Comparison of ENCODE assay signal across 19 cellular contexts in genomic region chr14:74569387-74569786, GRCh38. TPM values are rescaled to one million over a fixed set of nuclear protein-coding genes. Genes with fewer than 3 reads are reported as not detected.
DNase-seq lines count a peak whose midpoint lies in the region; ATAC-seq and TF ChIP-seq lines count a peak whose summit lies in the region.
"Had no signal": no experiment of that assay in that cellular context is flagged by ENCODE, and none has a peak within 500 bp of the region (broad histone marks: within the 10 kb centered on the region; RNA-seq: fewer than 3 reads in every experiment).

No MANE protein-coding gene starts in this region.

- DNase-seq in GM23338 (ENCODE audit: low spot score) (no peak), breast epithelium (ENCODE audit: low spot score in 2 of 2) (no peak), lower lobe of right lung (no peak), iPS-NIHi7 (ENCODE audit: extremely low spot score) (no peak)
- no peak for DNase-seq in activated CD4-positive, alpha-beta T cell treated with anti-CD3 and anti-CD28 coated beads for 1 hour
- DNase-seq: activated CD4-positive, alpha-beta T cell treated with anti-CD3 and anti-CD28 coated beads, Interleukin-2, amount 10 ng/mL, durations not matched to agents 24 days and 14 days; activated naive CD8-positive, alpha-beta T cell treated with anti-CD3 and anti-CD28 coated beads, Interleukin-2, amount 10 ng/mL, durations not matched to agents 7 days and 5 days; activated T-cell treated with anti-CD3 and anti-CD28 coated beads, Interleukin-2, amount 50 U/mL, for 1 hour; erythroblast; Kasumi-1; NCI-H1417 treated with DMSO at 0.1 percent for 48 hours; NCI-H2227 treated with DMSO at 0.1 percent for 48 hours; nephron progenitor cell; NK-92 treated with Interleukin-12 subunit alpha and Interleukin-12 subunit beta, amount 100 ng/mL, for 24 hours; stimulated activated naive CD8-positive, alpha-beta T cell treated with anti-CD3 and anti-CD28 coated beads, Interleukin-15, amount 100 ng/mL, for 72 hours had no signal

- H3K9me3 Mint-ChIP-seq in GM23338 = no peaks in the 10 kb centered on the region
- H3K9me3 Mint-ChIP-seq: activated CD4-positive, alpha-beta T cell treated with anti-CD3 and anti-CD28 coated beads, Interleukin-2, amount 10 ng/mL, durations not matched to agents 24 days and 14 days; activated naive CD8-positive, alpha-beta T cell treated with anti-CD3 and anti-CD28 coated beads, Interleukin-2, amount 10 ng/mL, durations not matched to agents 7 days and 5 days; nephron progenitor cell; stimulated activated naive CD8-positive, alpha-beta T cell treated with anti-CD3 and anti-CD28 coated beads, Interleukin-15, amount 100 ng/mL, for 72 hours had no signal

- peaks cover 7% of the 10 kb centered on the region for H3K27me3 Mint-ChIP-seq in GM23338 (ENCODE audit: insufficient read depth, low read depth, poor library complexity)

- no peaks in the 10 kb centered on the region for H3K36me3 ChIP-seq in GM23338 (ENCODE audit: insufficient read depth)
- H3K36me3 ChIP-seq in breast epithelium = no peaks in the 10 kb centered on the region
- H3K36me3 ChIP-seq in lower lobe of right lung = no peaks in the 10 kb centered on the region
- H3K36me3 ChIP-seq in subcutaneous abdominal adipose tissue (ENCODE audit: control insufficient read depth in 5 of 5, insufficient read depth in 5 of 5, low read length in 5 of 5) = peaks cover 0 to 4% (median 0%) of the 10 kb centered on the region in 5 donors

- H3K4me3 ChIP-seq in GM23338 (no peak overlapping the region), breast epithelium (no peak overlapping the region), lower lobe of right lung (no peak overlapping the region), subcutaneous abdominal adipose tissue (ENCODE audit: low read depth in 1 of 5, low read length in 5 of 5) (no peak overlapping the region)
- H3K4me3 ChIP-seq: lung had no signal

- no peak overlapping the region for H3K27ac ChIP-seq in GM23338 (ENCODE audit: low read depth)
- H3K27ac ChIP-seq in breast epithelium = peak overlapping the region; percentile 93 to 94
- peak overlapping the region; percentile 57 for H3K27ac ChIP-seq in lower lobe of right lung
- H3K27ac ChIP-seq in subcutaneous abdominal adipose tissue (ENCODE audit: low read depth, low read length) = peak overlapping the region; percentile 24

- H3K27me3 ChIP-seq in GM23338 (ENCODE audit: insufficient read depth) (no peaks in the 10 kb centered on the region), breast epithelium (no peaks in the 10 kb centered on the region), lower lobe of right lung (ENCODE audit: low read depth) (no peaks in the 10 kb centered on the region), subcutaneous abdominal adipose tissue (ENCODE audit: control insufficient read depth in 5 of 5, insufficient read depth in 4 of 5, low read length in 5 of 5) (no peaks in the 10 kb centered on the region)

- peaks cover 25% of the 10 kb centered on the region for H3K4me1 Mint-ChIP-seq in GM23338

- intact Hi-C loops in breast epithelium (cut with DNase I; ENCODE audit: low total_unique reads) = no loop called here
- intact Hi-C loops in lower lobe of right lung (cut with DNase I) = no loop called here

- TF ChIP-seq CTCF in GM23338 (conservative IDR thresholded peaks at IDR 0.05; ENCODE audit: low read depth in 2 of 2) (no peak), breast epithelium (IDR thresholded peaks at IDR 0.05) (no peak), lower lobe of right lung (IDR thresholded peaks at IDR 0.05) (no peak)

- no peak overlapping the region for H3K4me2 ChIP-seq in GM23338

- H3K4me3 Mint-ChIP-seq in GM23338 = no peak overlapping the region
- H3K4me3 Mint-ChIP-seq: activated CD4-positive, alpha-beta T cell treated with anti-CD3 and anti-CD28 coated beads, Interleukin-2, amount 10 ng/mL, durations not matched to agents 24 days and 14 days; activated naive CD8-positive, alpha-beta T cell treated with anti-CD3 and anti-CD28 coated beads, Interleukin-2, amount 10 ng/mL, durations not matched to agents 7 days and 5 days; nephron progenitor cell; stimulated activated naive CD8-positive, alpha-beta T cell treated with anti-CD3 and anti-CD28 coated beads, Interleukin-15, amount 100 ng/mL, for 72 hours had no signal

- no peak overlapping the region for H3K9ac ChIP-seq in subcutaneous abdominal adipose tissue (ENCODE audit: low read length in 5 of 5)

- H2AFZ ChIP-seq in GM23338 = peak overlapping the region; percentile 76; the same call in 1 of the 2 replicates

- no peaks in the 10 kb centered on the region for H3K79me2 ChIP-seq in GM23338 (replicated peaks; ENCODE audit: insufficient read depth)

- H3K9me3 ChIP-seq in breast epithelium = no peaks in the 10 kb centered on the region
- no peaks in the 10 kb centered on the region for H3K9me3 ChIP-seq in lower lobe of right lung
- H3K9me3 ChIP-seq in subcutaneous abdominal adipose tissue (ENCODE audit: control insufficient read depth in 5 of 5, low read length in 5 of 5) = no peaks in the 10 kb centered on the region

- no peaks in the 10 kb centered on the region for H4K20me1 ChIP-seq in GM23338 (replicated peaks; ENCODE audit: insufficient read depth)

- TF ChIP-seq POLR2A in breast epithelium (IDR thresholded peaks at IDR 0.05) = no peak

- H3K36me3 Mint-ChIP-seq in GM23338 (ENCODE audit: low read depth) = no peaks in the 10 kb centered on the region
- H3K36me3 Mint-ChIP-seq: activated naive CD8-positive, alpha-beta T cell treated with anti-CD3 and anti-CD28 coated beads, Interleukin-2, amount 10 ng/mL, durations not matched to agents 7 days and 5 days had no signal

- H3K27ac Mint-ChIP-seq in GM23338 = no peak overlapping the region
- H3K27ac Mint-ChIP-seq: activated CD4-positive, alpha-beta T cell treated with anti-CD3 and anti-CD28 coated beads, Interleukin-2, amount 10 ng/mL, durations not matched to agents 24 days and 14 days; activated naive CD8-positive, alpha-beta T cell treated with anti-CD3 and anti-CD28 coated beads, Interleukin-2, amount 10 ng/mL, durations not matched to agents 7 days and 5 days; stimulated activated naive CD8-positive, alpha-beta T cell treated with anti-CD3 and anti-CD28 coated beads, Interleukin-15, amount 100 ng/mL, for 72 hours had no signal

- H3K9me2 ChIP-seq in GM23338 (ENCODE audit: insufficient read depth) = no peaks in the 10 kb centered on the region

- H3K4me1 ChIP-seq in GM23338 (ENCODE audit: insufficient read depth) (no peaks in the 10 kb centered on the region), breast epithelium (peaks cover 18 to 42% of the 10 kb centered on the region in 2 donors), lower lobe of right lung (peaks cover 75% of the 10 kb centered on the region), subcutaneous abdominal adipose tissue (ENCODE audit: control insufficient read depth in 5 of 5, insufficient read depth in 5 of 5, low read length in 5 of 5) (peaks cover 17 to 78% (median 66%) of the 10 kb centered on the region in 5 donors)

- no peaks in the 10 kb centered on the region for H3F3A ChIP-seq in GM23338 (replicated peaks; ENCODE audit: low read depth)

- ATAC-seq in GM23338 = no peak
- no peak for ATAC-seq in lower lobe of right lung
- no peak for ATAC-seq in HG03571 (IDR thresholded peaks at IDR 0.05; ENCODE audit: unreplicated experiment)
- no peak for ATAC-seq in HG02970 (IDR thresholded peaks at IDR 0.05; ENCODE audit: low FRiP score, unreplicated experiment)
- ATAC-seq: stimulated activated naive CD8-positive, alpha-beta T cell treated with anti-CD3 and anti-CD28 coated beads, Interleukin-15, amount 100 ng/mL, for 72 hours had no signal

TF ChIP-seq in GM23338, 12 proteins besides CTCF, POLR2A, EP300 and RAD21 (continues in another document):
- TF ChIP-seq REST (IDR thresholded peaks at IDR 0.05; ENCODE audit: unreplicated experiment) (no peak), JUNB (IDR thresholded peaks at IDR 0.05; ENCODE audit: unreplicated experiment) (no peak), NANOG (IDR thresholded peaks at IDR 0.05; ENCODE audit: borderline replicate concordance) (no peak), CREB1 (CRISPR knock-in tag; IDR thresholded peaks at IDR 0.05; ENCODE audit: low read depth) (no peak), ZNF114 (CRISPR knock-in tag; IDR thresholded peaks at IDR 0.05) (no peak), ZNF331 (CRISPR knock-in tag; IDR thresholded peaks at IDR 0.05; ENCODE audit: low read depth) (no peak)

RNA-seq across cellular contexts. Expression of gene LTBP2, which starts 42.6 kb away (rescaled TPM):
- 0.49 and 2.1 TPM in 2 replicates for total RNA-seq in GM23338 (2014; rRNA removed; shearing (Covaris generic))
- 0.27 and 0.35 TPM in 2 replicates for polyA plus RNA-seq in GM23338 (2016; fragmentation: Nextera tagmentation; extraction: Ambion mirVana)
- 10 to 100 TPM; 34.7 to 91.1 (median 79.0) TPM for total RNA-seq in breast epithelium
- 39.5 TPM for total RNA-seq in lower lobe of right lung

Comparison
In these comparisons a context has a peak if more than half of its experiments do, and no peak if none do; other contexts are left out.
1. RNA of gene LTBP2, which starts 42.6 kb away (total RNA-seq): 34.7 to 91.1 TPM in breast epithelium and 39.5 TPM in lower lobe of right lung (single experiment); 0.49 to 2.1 TPM in GM23338; every median in the first group is over 10 times any median in the second.